8 cellular contexts compared by ENCODE assay signal in genomic region chr12:131928765-131929529, GRCh38. TPM values are rescaled to one million over a fixed set of nuclear protein-coding genes. Genes with fewer than 3 reads are reported as not detected.
DNase-seq lines count a peak whose midpoint lies in the region; ATAC-seq and TF ChIP-seq lines count a peak whose summit lies in the region.

Gene PUS1 (plus strand): TSS chr12:131929276. CDS start chr12:131929723, 447 bp downstream.

- CTCF ChIA-PET in AG04450 (lab: Charles Lee) (no interaction called here), activated B cell treated with CpG ODN at 0.5 μM for 24 hours (lab: Charles Lee) (no interaction called here)

- H3K27me3 ChIP-seq in AG04450 (ENCODE audit: control insufficient read depth, insufficient read depth, low read length) (no peaks in the 10 kb centered on the region), spleen (replicated peaks in 1 of 7) (no peaks in the 10 kb centered on the region)

- TF ChIP-seq CTCF in AG04450 (IDR thresholded peaks at IDR 0.05; ENCODE audit: low read depth, low read length) = no peak
- no peak for TF ChIP-seq CTCF in activated B cell treated with CpG ODN at 0.5 μM for 24 hours (IDR thresholded peaks at IDR 0.05)
- no peak for TF ChIP-seq CTCF in cardiac fibroblast (IDR thresholded peaks at IDR 0.05; ENCODE audit: low read depth, low read length)
- TF ChIP-seq CTCF in spleen (IDR thresholded peaks at IDR 0.05 in 8 of 11, conservative IDR thresholded peaks at IDR 0.05 in 3 of 11) = no peak

- intact Hi-C loops in activated B cell treated with CpG ODN at 0.5 μM for 24 hours (cut with micrococcal nuclease) (loop anchor here (1.0 to 10.0 kb wide), 8 partner anchors 20 to 1054 kb away; partner anchors contain the start of genes EP400, MMP17, PGAM5 and RAN), spleen (cut with DNase I; ENCODE audit: low total_unique reads) (no loop called here)

- TF ChIP-seq POLR2A in spleen (IDR thresholded peaks at IDR 0.05) = peak in 2 of 3 donors; percentile 19 to 24

- peaks cover 12% of the 10 kb centered on the region; the same call in 1 of the 2 replicates for H3K9me3 ChIP-seq in AG04450 (ENCODE audit: control insufficient read depth, insufficient read depth, low read length)
- no peaks in the 10 kb centered on the region for H3K9me3 ChIP-seq in spleen

- WGBS in spleen, 5 donors = 1% methylated on average over 38 to 76 of the region's 76 CpGs

- peaks cover 36% of the 10 kb centered on the region for H3K4me1 Mint-ChIP-seq in activated B cell treated with CpG ODN at 0.5 μM for 24 hours

- H3K4me3 Mint-ChIP-seq in activated B cell treated with CpG ODN at 0.5 μM for 24 hours = peak within 1 kb of the TSS; percentile 94

- H3K36me3 ChIP-seq in spleen = peaks cover 2 to 31% (median 25%) of the 10 kb centered on the region in 6 donors

- H3K4me3 ChIP-seq in AG04450 (ENCODE audit: low read depth, low read length) (peak within 1 kb of the TSS; percentile 90), cardiac fibroblast (replicated peaks in 1 of 2; ENCODE audit: low read depth in 2 of 2, low read length in 2 of 2) (peak within 1 kb of the TSS; percentile 73 to 100), spleen (peak within 1 kb of the TSS; percentile 62 to 96 (median 84))

- H3K27me3 Mint-ChIP-seq in activated B cell treated with CpG ODN at 0.5 μM for 24 hours = no peaks in the 10 kb centered on the region

- H3K9me3 Mint-ChIP-seq in activated B cell treated with CpG ODN at 0.5 μM for 24 hours = no peaks in the 10 kb centered on the region

- DNase-seq in AG04450 (ENCODE audit: low read depth, low spot score) (peak; percentile 87), NCI-H345 (lab: John Stamatoyannopoulos, UW) (peak; percentile 91), activated B cell treated with CpG ODN at 0.5 μM for 24 hours (peak; percentile 88), cardiac fibroblast (ENCODE audit: low read depth in 2 of 2) (peak; percentile 96), inferior parietal cortex (ENCODE audit: extremely low spot score) (peak; percentile 96), spleen (peak; percentile 98)

- H3K36me3 Mint-ChIP-seq in activated B cell treated with CpG ODN at 0.5 μM for 24 hours (ENCODE audit: low read depth) = peaks cover 30% of the 10 kb centered on the region

- peak within 1 kb of the TSS; percentile 90 for H3K27ac Mint-ChIP-seq in activated B cell treated with CpG ODN at 0.5 μM for 24 hours

- H3K27ac ChIP-seq in AG04450 (ENCODE audit: low read depth, low read length) (peak within 1 kb of the TSS; percentile 21), spleen (peak within 1 kb of the TSS; percentile 86 to 96 (median 92))

- peaks cover 19 to 66% (median 36%) of the 10 kb centered on the region in 6 donors for H3K4me1 ChIP-seq in spleen

- POLR2A ChIA-PET in AG04450 (lab: Yijun Ruan, JAX) = interaction anchor here (0.6 to 0.8 kb wide), 2 partner anchors 32 to 43 kb away, joined by 3 to 4 read pairs; no protein-coding TSS in a partner anchor
- POLR2A ChIA-PET in activated B cell treated with CpG ODN at 0.5 μM for 24 hours (lab: Charles Lee) = interaction anchor here (0.5 to 2.7 kb wide), 8 partner anchors 9 to 948 kb away, joined by 3 to 23 read pairs (median 3); partner anchors contain the start of gene EP400

- peak; percentile 75 for ATAC-seq in GM18909 (IDR thresholded peaks at IDR 0.05; ENCODE audit: poor library complexity, unreplicated experiment)
- peak; percentile 67 for ATAC-seq in HG03159 (IDR thresholded peaks at IDR 0.05; ENCODE audit: unreplicated experiment)
- peak; percentile 82 for ATAC-seq in activated B cell treated with CpG ODN at 0.5 μM for 24 hours (ENCODE audit: low read depth)

RNA-seq across cellular contexts. Expression of gene PUS1, which starts in this region (rescaled TPM):
- polyA plus RNA-seq in AG04450 (2011; rRNA removed) (11.4 and 13.7 TPM in 2 replicates), spleen (10 to 100 TPM; 30.0 to 46.5 (median 41.3) TPM)
- 10.5 and 15.2 TPM in 2 replicates for polyA minus RNA-seq in AG04450 (2011; rRNA and poly(A)+ RNA removed)
- total RNA-seq in activated B cell treated with CpG ODN at 0.5 μM for 24 hours (51.5 and 60.3 TPM in 2 replicates), spleen (10 to 100 TPM; 16.0 to 42.7 (median 23.3) TPM)

Comparison
In these comparisons a context has a peak if more than half of its experiments do, and no peak if none do; other contexts are left out.
1. Peak in every context shown above with its lines: DNase-seq, ATAC-seq, H3K4me3 ChIP-seq and H3K27ac ChIP-seq.